12 cellular contexts compared by ENCODE assay signal in the genomic region with DNA sequence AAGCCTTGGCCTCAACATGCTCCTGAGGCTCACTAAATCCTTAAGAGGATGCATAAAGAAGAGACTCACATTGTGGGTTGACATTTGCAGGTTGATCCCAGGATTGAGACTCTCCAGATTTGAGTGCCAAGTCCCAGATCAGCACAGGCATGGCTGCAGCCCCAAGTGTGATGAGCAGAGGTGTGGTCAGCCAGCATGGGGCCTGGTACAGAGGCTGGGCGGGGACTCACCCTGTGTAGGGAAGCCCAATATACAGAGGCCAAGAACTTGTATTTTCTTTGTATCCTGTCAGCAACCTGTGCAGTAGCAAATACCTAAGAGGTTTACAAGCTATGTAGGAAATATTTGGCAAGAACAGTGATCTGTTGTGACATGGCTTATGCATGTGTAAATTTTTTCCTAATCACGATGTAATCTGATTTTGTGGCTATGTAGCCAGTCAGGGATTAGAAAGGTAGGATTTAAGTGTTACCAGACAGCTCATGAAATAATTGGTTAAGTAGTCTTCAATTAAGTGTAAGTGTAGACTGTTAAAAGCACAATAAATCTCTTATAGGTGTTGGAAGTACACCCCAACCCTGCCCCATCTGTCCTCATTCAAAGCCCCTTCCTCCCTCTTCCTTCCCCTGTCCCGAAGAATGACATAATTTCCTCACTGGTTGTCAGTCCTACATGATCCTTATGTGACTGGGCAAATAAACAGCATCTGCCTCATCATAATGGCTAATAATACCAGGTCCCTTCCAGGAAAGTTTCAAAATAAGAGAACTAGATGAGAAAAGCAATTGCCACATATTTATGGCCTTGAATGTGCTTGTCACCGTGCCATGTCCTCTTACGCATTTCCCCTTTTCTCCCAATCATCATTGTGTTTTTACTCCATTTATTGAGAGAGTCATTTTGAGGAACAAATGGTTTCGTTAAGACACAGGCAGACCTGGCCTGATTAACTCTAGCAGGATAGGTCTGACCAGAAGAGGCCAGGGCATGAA.
DNase-seq lines count a peak whose midpoint lies in the region; ATAC-seq and TF ChIP-seq lines count a peak whose summit lies in the region.
"Had no signal": no experiment of that assay in that cellular context is flagged by ENCODE, and none has a peak within 500 bp of the region (broad histone marks: within the 10 kb centered on the region; RNA-seq: fewer than 3 reads in every experiment).

No MANE protein-coding gene starts in this region.

- H3K36me3 Mint-ChIP-seq in stimulated activated effector memory CD8-positive, alpha-beta T cell treated with anti-CD3 and anti-CD28 coated beads, Interleukin-12 subunit alpha, Interleukin-12 subunit beta, amount 100 ng/mL, for 72 hours = no peaks in the 10 kb centered on the region
- no peaks in the 10 kb centered on the region for H3K36me3 Mint-ChIP-seq in stimulated activated memory B cell treated with anti-CD40 and anti-IgM and Interleukin-4, amounts not matched to agents 10 μg/mL and 1 μg/mL and 100 μg/mL, for 72 hours
- H3K36me3 Mint-ChIP-seq: activated naive CD8-positive, alpha-beta T cell treated with anti-CD3 and anti-CD28 coated beads, Interleukin-2, amount 10 ng/mL, durations not matched to agents 7 days and 5 days; CD8-positive, alpha-beta T cell had no signal

- no peaks in the 10 kb centered on the region for H3K4me1 Mint-ChIP-seq in stimulated activated effector memory CD8-positive, alpha-beta T cell treated with anti-CD3 and anti-CD28 coated beads, Interleukin-12 subunit alpha, Interleukin-12 subunit beta, amount 100 ng/mL, for 72 hours
- H3K4me1 Mint-ChIP-seq in stimulated activated memory B cell treated with anti-CD40 and anti-IgM and Interleukin-4, amounts not matched to agents 10 μg/mL and 1 μg/mL and 100 μg/mL, for 72 hours = no peaks in the 10 kb centered on the region
- H3K4me1 Mint-ChIP-seq: activated naive CD8-positive, alpha-beta T cell treated with anti-CD3 and anti-CD28 coated beads, Interleukin-2, amount 10 ng/mL, durations not matched to agents 7 days and 5 days had no signal

- H3K27ac ChIP-seq in WERI-Rb-1 = peak overlapping the region; percentile 87
- no peak overlapping the region for H3K27ac ChIP-seq in right cardiac atrium (ENCODE audit: low read length)

- intact Hi-C loops in right cardiac atrium (cut with DNase I) = no loop called here

- ATAC-seq in right cardiac atrium = peak; percentile 73 to 76
- peak; percentile 24 for ATAC-seq in stimulated activated effector memory CD8-positive, alpha-beta T cell treated with anti-CD3 and anti-CD28 coated beads, Interleukin-12 subunit alpha, Interleukin-12 subunit beta, amount 100 ng/mL, for 72 hours
- ATAC-seq in GM21447 (IDR thresholded peaks at IDR 0.05; ENCODE audit: unreplicated experiment) = no peak
- ATAC-seq in stimulated activated memory B cell treated with anti-CD40 and anti-IgM and Interleukin-4, amounts not matched to agents 10 μg/mL and 1 μg/mL and 100 μg/mL, for 72 hours = no peak
- ATAC-seq: CD8-positive, alpha-beta T cell had no signal

- H3K27ac Mint-ChIP-seq in stimulated activated effector memory CD8-positive, alpha-beta T cell treated with anti-CD3 and anti-CD28 coated beads, Interleukin-12 subunit alpha, Interleukin-12 subunit beta, amount 100 ng/mL, for 72 hours = no peak overlapping the region
- no peak overlapping the region for H3K27ac Mint-ChIP-seq in stimulated activated memory B cell treated with anti-CD40 and anti-IgM and Interleukin-4, amounts not matched to agents 10 μg/mL and 1 μg/mL and 100 μg/mL, for 72 hours
- H3K27ac Mint-ChIP-seq: activated naive CD8-positive, alpha-beta T cell treated with anti-CD3 and anti-CD28 coated beads, Interleukin-2, amount 10 ng/mL, durations not matched to agents 7 days and 5 days; CD8-positive, alpha-beta T cell had no signal

- TF ChIP-seq CTCF in WERI-Rb-1 (IDR thresholded peaks at IDR 0.05; ENCODE audit: low read depth, low read length) = no peak

- no peaks in the 10 kb centered on the region for H3K9me3 Mint-ChIP-seq in stimulated activated effector memory CD8-positive, alpha-beta T cell treated with anti-CD3 and anti-CD28 coated beads, Interleukin-12 subunit alpha, Interleukin-12 subunit beta, amount 100 ng/mL, for 72 hours
- H3K9me3 Mint-ChIP-seq in stimulated activated memory B cell treated with anti-CD40 and anti-IgM and Interleukin-4, amounts not matched to agents 10 μg/mL and 1 μg/mL and 100 μg/mL, for 72 hours = no peaks in the 10 kb centered on the region

- H3K4me3 ChIP-seq in WERI-Rb-1 (ENCODE audit: low read depth, low read length) (no peak overlapping the region), right cardiac atrium (ENCODE audit: low read length) (no peak overlapping the region)
- H3K4me3 ChIP-seq: pancreas had no signal

- no peaks in the 10 kb centered on the region for H3K27me3 ChIP-seq in WERI-Rb-1 (ENCODE audit: insufficient read depth, low read depth, severe bottlenecking)
- H3K27me3 ChIP-seq in right cardiac atrium (ENCODE audit: control insufficient read depth, insufficient read depth) = no peaks in the 10 kb centered on the region
- H3K27me3 ChIP-seq: pancreas had no signal

- 54% methylated on average over 6 of the region's 6 CpGs for WGBS in right cardiac atrium

- H3K9me3 ChIP-seq in WERI-Rb-1 (ENCODE audit: severe bottlenecking) = no peaks in the 10 kb centered on the region
- H3K9me3 ChIP-seq in right cardiac atrium (ENCODE audit: control insufficient read depth, low read length) = no peaks in the 10 kb centered on the region
- H3K9me3 ChIP-seq: pancreas had no signal

- H3K36me3 ChIP-seq in WERI-Rb-1 = no peaks in the 10 kb centered on the region
- H3K36me3 ChIP-seq: pancreas had no signal

- DNase-seq in NCI-H1694 (lab: John Stamatoyannopoulos, UW) (peak; percentile 63), WERI-Rb-1 (peak; percentile 92), right cardiac atrium (peak in 2 of 3 donors; percentile 25 to 36), iPS-NIHi7 (ENCODE audit: extremely low spot score) (no peak)
- no peak for DNase-seq in stimulated activated effector memory CD8-positive, alpha-beta T cell treated with anti-CD3 and anti-CD28 coated beads, Interleukin-12 subunit alpha, Interleukin-12 subunit beta, amount 100 ng/mL, for 72 hours (ENCODE audit: low spot score in 2 of 2)
- DNase-seq: activated naive CD8-positive, alpha-beta T cell treated with anti-CD3 and anti-CD28 coated beads, Interleukin-2, amount 10 ng/mL, durations not matched to agents 7 days and 5 days; CD8-positive, alpha-beta T cell; NCI-H2171; stimulated activated CD4-positive, alpha-beta T cell treated with anti-CD3 and anti-CD28 coated beads, Interleukin-4, amount 100 ng/mL, for 4 hours had no signal

- H3K4me1 ChIP-seq in right cardiac atrium (ENCODE audit: control insufficient read depth, insufficient read depth, low read length) = no peaks in the 10 kb centered on the region
- H3K4me1 ChIP-seq: pancreas had no signal

- no peaks in the 10 kb centered on the region for H3K27me3 Mint-ChIP-seq in stimulated activated memory B cell treated with anti-CD40 and anti-IgM and Interleukin-4, amounts not matched to agents 10 μg/mL and 1 μg/mL and 100 μg/mL, for 72 hours
- H3K27me3 Mint-ChIP-seq: activated naive CD8-positive, alpha-beta T cell treated with anti-CD3 and anti-CD28 coated beads, Interleukin-2, amount 10 ng/mL, durations not matched to agents 7 days and 5 days had no signal

- no peak overlapping the region for H3K4me3 Mint-ChIP-seq in stimulated activated effector memory CD8-positive, alpha-beta T cell treated with anti-CD3 and anti-CD28 coated beads, Interleukin-12 subunit alpha, Interleukin-12 subunit beta, amount 100 ng/mL, for 72 hours
- H3K4me3 Mint-ChIP-seq in stimulated activated memory B cell treated with anti-CD40 and anti-IgM and Interleukin-4, amounts not matched to agents 10 μg/mL and 1 μg/mL and 100 μg/mL, for 72 hours = no peak overlapping the region
- H3K4me3 Mint-ChIP-seq: activated naive CD8-positive, alpha-beta T cell treated with anti-CD3 and anti-CD28 coated beads, Interleukin-2, amount 10 ng/mL, durations not matched to agents 7 days and 5 days; CD8-positive, alpha-beta T cell had no signal

Comparison
In these comparisons a context has a peak if more than half of its experiments do, and no peak if none do; other contexts are left out.
1. DNase-seq: peak in NCI-H1694 (single experiment), WERI-Rb-1 (single experiment) and right cardiac atrium (2 of 3); none in stimulated activated effector memory CD8-positive, alpha-beta T cell treated with anti-CD3 and anti-CD28 coated beads, Interleukin-12 subunit alpha, Interleukin-12 subunit beta, amount 100 ng/mL, for 72 hours (0 of 2) and iPS-NIHi7 (single experiment).
2. ATAC-seq: peak in right cardiac atrium (2 of 2) and stimulated activated effector memory CD8-positive, alpha-beta T cell treated with anti-CD3 and anti-CD28 coated beads, Interleukin-12 subunit alpha, Interleukin-12 subunit beta, amount 100 ng/mL, for 72 hours (single experiment); none in GM21447 (single experiment) and stimulated activated memory B cell treated with anti-CD40 and anti-IgM and Interleukin-4, amounts not matched to agents 10 μg/mL and 1 μg/mL and 100 μg/mL, for 72 hours (single experiment).